In the genomic region with DNA sequence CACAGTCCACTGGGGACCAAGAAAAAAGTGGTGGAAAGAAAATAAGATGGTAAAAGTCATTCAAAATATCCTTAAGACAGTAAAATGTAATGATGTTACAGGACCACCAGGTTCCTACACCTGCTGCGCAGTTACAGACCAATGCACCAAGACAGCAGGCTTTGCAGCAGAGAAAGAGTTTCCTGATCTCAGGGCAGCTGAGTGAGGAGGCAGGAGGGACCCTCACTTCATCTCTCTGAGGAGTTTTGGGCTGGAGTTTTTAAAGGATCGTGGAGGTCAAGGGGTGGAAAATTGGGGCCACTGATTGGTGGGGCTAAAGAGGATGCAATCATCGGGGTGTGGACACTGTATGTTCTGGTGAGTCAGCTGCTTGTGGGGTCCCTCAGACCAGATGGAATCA, we compare ENCODE assay signal across 19 cellular contexts.
DNase-seq lines count a peak whose midpoint lies in the region; ATAC-seq and TF ChIP-seq lines count a peak whose summit lies in the region.
"Had no signal": no experiment of that assay in that cellular context is flagged by ENCODE, and none has a peak within 500 bp of the region (broad histone marks: within the 10 kb centered on the region; RNA-seq: fewer than 3 reads in every experiment).

No MANE protein-coding gene starts in this region.

- no peak overlapping the region for H3K27ac Mint-ChIP-seq in endodermal cell
- H3K27ac Mint-ChIP-seq: CD14-positive monocyte; CD4-positive, CD25-positive, alpha-beta regulatory T cell; CD8-positive, alpha-beta memory T cell had no signal

- H3K36me3 Mint-ChIP-seq in endodermal cell (ENCODE audit: low read depth), result peaks cover 4% of the 10 kb centered on the region
- H3K36me3 Mint-ChIP-seq: CD4-positive, alpha-beta memory T cell; CD4-positive, CD25-positive, alpha-beta regulatory T cell; CD8-positive, alpha-beta memory T cell had no signal

- RAD21 ChIA-PET in HCT116 (lab: Charles Lee; ENCODE audit: low non-redundant PET in 1 of 2, low total read pairs in 2 of 2, uncharacterized antibody in 2 of 2, unreplicated experiment in 2 of 2), result no interaction called here

- H3K9me2 ChIP-seq in HCT116 (ENCODE audit: insufficient read depth), result no peaks in the 10 kb centered on the region

- DNase-seq in HCT116 (ENCODE audit: low read depth, low spot score) (no peak), endodermal cell (peak; percentile 17), lung (ENCODE audit: low spot score) (peak; percentile 15), ecto neural progenitor cell (ENCODE audit: low spot score) (no peak), NCI-H748 (lab: John Stamatoyannopoulos, UW; ENCODE audit: unreplicated experiment) (no peak), DMS 273 (lab: John Stamatoyannopoulos, UW; ENCODE audit: unreplicated experiment) (no peak)
- DNase-seq: 8988T; ACHN; BE2C; C1 segment of cervical spinal cord; CD4-positive, alpha-beta memory T cell; CD4-positive, CD25-positive, alpha-beta regulatory T cell; CD8-positive, alpha-beta memory T cell; COR-L47; DMS79 treated with DMSO at 0.1 percent for 48 hours; GF-D8 had no signal

- no peak overlapping the region for H2AFZ ChIP-seq in HCT116 (ENCODE audit: low read depth, low read length, poor library complexity, severe bottlenecking)

- H3K4me3 ChIP-seq in HCT116 (replicated peaks in 1 of 2; ENCODE audit: low read depth in 1 of 2, low read length in 2 of 2) (no peak overlapping the region), HEK293 (ENCODE audit: low read depth, low read length) (no peak overlapping the region), endodermal cell (ENCODE audit: low read length) (no peak overlapping the region), lung (no peak overlapping the region)
- H3K4me3 ChIP-seq: BLaER1 had no signal

- POLR2A ChIA-PET in HCT116 (lab: Charles Lee) (no interaction called here), HEK293 (lab: Yijun Ruan, JAX) (no interaction called here)

- 50 to 84% methylated on average over 1 to 3 of the region's 3 CpGs for WGBS in endodermal cell (ENCODE audit: insufficient coverage in 1 of 2, insufficient read length in 1 of 2), 2 experiments
- 84 to 90% methylated on average over 3 of the region's 3 CpGs for whole genome bisulfite sequencing in lung, 2 donors

- no peak for TF ChIP-seq RAD21 in HCT116 (IDR thresholded peaks at IDR 0.05; ENCODE audit: low read depth)

- TF ChIP-seq CTCF in HCT116 (IDR thresholded peaks at IDR 0.05 in 2 of 3, conservative IDR thresholded peaks at IDR 0.05 in 1 of 3; ENCODE audit: borderline replicate concordance in 1 of 3, insufficient read depth in 1 of 3, low read depth in 2 of 3, low read length in 2 of 3) (no peak), HEK293 (tag by site-specific recombination; IDR thresholded peaks at IDR 0.05) (no peak), endodermal cell (conservative IDR thresholded peaks at IDR 0.05) (no peak), lung (IDR thresholded peaks at IDR 0.05; ENCODE audit: control extremely low read depth, extremely low read depth) (no peak)

- no peaks in the 10 kb centered on the region for H3K27me3 ChIP-seq in HCT116 (ENCODE audit: insufficient read depth, low read length)
- no peaks in the 10 kb centered on the region for H3K27me3 ChIP-seq in endodermal cell (ENCODE audit: control insufficient read depth, insufficient read depth, low read length, poor library complexity, severe bottlenecking)
- no peaks in the 10 kb centered on the region for H3K27me3 ChIP-seq in lung (ENCODE audit: control insufficient read depth, insufficient read depth)
- H3K27me3 ChIP-seq: BE2C, BLaER1 had no signal

- H3K36me3 ChIP-seq in HCT116 (ENCODE audit: control insufficient read depth in 1 of 2, insufficient read depth in 2 of 2, low read length in 2 of 2), result no peaks in the 10 kb centered on the region
- H3K36me3 ChIP-seq in HEK293 (ENCODE audit: control insufficient read depth in 2 of 2, insufficient read depth in 1 of 2, low read length in 2 of 2), result no peaks in the 10 kb centered on the region
- no peaks in the 10 kb centered on the region for H3K36me3 ChIP-seq in endodermal cell (ENCODE audit: control insufficient read depth, insufficient read depth, low read length)
- H3K36me3 ChIP-seq in lung (ENCODE audit: control insufficient read depth in 2 of 2, insufficient read depth in 2 of 2, low read length in 2 of 2), result no peaks in the 10 kb centered on the region
- H3K36me3 ChIP-seq: BE2C, BLaER1 had no signal

- no peak overlapping the region for H3K27ac ChIP-seq in HCT116 (ENCODE audit: low read depth, low read length)
- H3K27ac ChIP-seq in HEK293 (ENCODE audit: extremely low read depth, low read depth, low read length), result no peak overlapping the region
- no peak overlapping the region for H3K27ac ChIP-seq in endodermal cell (ENCODE audit: low read depth, low read length)
- no peak overlapping the region for H3K27ac ChIP-seq in lung (ENCODE audit: low read depth in 1 of 2, low read length in 1 of 2)
- H3K27ac ChIP-seq: BLaER1 had no signal

- ATAC-seq in HCT116, result no peak
- no peak for ATAC-seq in lung (ENCODE audit: insufficient read depth, low FRiP score)

- no peaks in the 10 kb centered on the region for H4K20me1 ChIP-seq in HCT116 (ENCODE audit: insufficient read depth)
- H4K20me1 ChIP-seq: BLaER1 had no signal

- BruUV-seq in HCT116 (replicated peaks; lab: Mats Ljungman, UMichigan), result no TSS peak

- H3K9me3 Mint-ChIP-seq in endodermal cell, result peaks cover 19% of the 10 kb centered on the region

- H3K9ac ChIP-seq in HCT116 (ENCODE audit: low read length) (no peak overlapping the region), endodermal cell (ENCODE audit: extremely low read depth, low read length, poor library complexity, severe bottlenecking) (no peak overlapping the region)
- H3K9ac ChIP-seq: BLaER1 had no signal

- peaks cover 2% of the 10 kb centered on the region for H3K27me3 Mint-ChIP-seq in endodermal cell (ENCODE audit: insufficient read depth)
- H3K27me3 Mint-ChIP-seq: CD4-positive, CD25-positive, alpha-beta regulatory T cell had no signal

- no peak for TF ChIP-seq POLR2A in HCT116 (IDR thresholded peaks at IDR 0.05; ENCODE audit: borderline replicate concordance, extremely low read depth, insufficient read depth, insufficient read length)

- H3K4me1 Mint-ChIP-seq in endodermal cell, result no peaks in the 10 kb centered on the region
- H3K4me1 Mint-ChIP-seq: CD14-positive monocyte; CD4-positive, alpha-beta memory T cell; CD4-positive, CD25-positive, alpha-beta regulatory T cell; CD8-positive, alpha-beta memory T cell had no signal

- no peak overlapping the region for H3K4me3 Mint-ChIP-seq in endodermal cell
- H3K4me3 Mint-ChIP-seq: CD14-positive monocyte; CD4-positive, alpha-beta memory T cell; CD4-positive, CD25-positive, alpha-beta regulatory T cell; CD8-positive, alpha-beta memory T cell had no signal

- H3K4me2 ChIP-seq in HCT116 (ENCODE audit: low read length), result no peak overlapping the region
- H3K4me2 ChIP-seq: BLaER1 had no signal

- H3K4me1 ChIP-seq in HCT116 (ENCODE audit: control insufficient read depth in 1 of 2, insufficient read depth in 2 of 2, low read length in 2 of 2), result no peaks in the 10 kb centered on the region
- H3K4me1 ChIP-seq in HEK293 (ENCODE audit: control insufficient read depth, insufficient read depth, low read length), result no peaks in the 10 kb centered on the region
- no peaks in the 10 kb centered on the region for H3K4me1 ChIP-seq in endodermal cell (ENCODE audit: control insufficient read depth, insufficient read depth, low read length)
- H3K4me1 ChIP-seq in lung (ENCODE audit: control insufficient read depth in 2 of 2, insufficient read depth in 2 of 2, low read length in 2 of 2), result no peaks in the 10 kb centered on the region
- H3K4me1 ChIP-seq: BE2C had no signal

- H3K79me2 ChIP-seq in HCT116 (ENCODE audit: insufficient read depth, low read length), result no peaks in the 10 kb centered on the region

- intact Hi-C loops in HCT116 (cut with micrococcal nuclease), result no loop called here

- CTCF ChIA-PET in HCT116 (lab: Charles Lee), result no interaction called here
- CTCF ChIA-PET in HEK293 (lab: Yijun Ruan, JAX), result interaction anchor here (0.7 to 0.8 kb wide), 2 partner anchors 17 to 144 kb away, joined by 3 read pairs; no protein-coding TSS in a partner anchor

- H3K9me3 ChIP-seq in HCT116 (ENCODE audit: control insufficient read depth in 1 of 2, insufficient read depth in 1 of 2, low read depth in 1 of 2, low read length in 2 of 2), result no peaks in the 10 kb centered on the region; a peak in 1 of 4 replicates
- H3K9me3 ChIP-seq in HEK293 (ENCODE audit: control insufficient read depth, insufficient read depth, low read depth, low read length), result no peaks in the 10 kb centered on the region
- H3K9me3 ChIP-seq in endodermal cell (ENCODE audit: control insufficient read depth, low read length), result peaks cover 5% of the 10 kb centered on the region
- peaks cover 0 to 15% of the 10 kb centered on the region in 2 donors for H3K9me3 ChIP-seq in lung (ENCODE audit: control insufficient read depth in 2 of 2, insufficient read depth in 1 of 2, low read length in 1 of 2)
- H3K9me3 ChIP-seq: BE2C had no signal

TF ChIP-seq in HCT116, 20 proteins besides CTCF, POLR2A, EP300 and RAD21:
- no peak for TF ChIP-seq SRF (IDR thresholded peaks at IDR 0.05; ENCODE audit: low read depth)
- TF ChIP-seq CBX3 (IDR thresholded peaks at IDR 0.05; ENCODE audit: low read depth), result 0 out of 2 replicates have a peak, but pooled peaks have one; percentile 30

TF ChIP-seq in HEK293, 187 proteins besides CTCF, POLR2A, EP300 and RAD21:
- TF ChIP-seq ZNF174 (tag by site-specific recombination; IDR thresholded peaks at IDR 0.05), result no peak
- TF ChIP-seq SETDB1 (IDR thresholded peaks at IDR 0.05; ENCODE audit: insufficient read length, low read length), result peak; percentile 84

Comparison
In these comparisons a context has a peak if more than half of its experiments do, and no peak if none do; other contexts are left out.
1. DNase-seq: peak in endodermal cell (single experiment) and lung (single experiment); none in HCT116 (single experiment), ecto neural progenitor cell (single experiment), NCI-H748 (single experiment) and DMS 273 (single experiment).